ENCODE assay signal across 9 cellular contexts in genomic region chr17:77186141-77186604, GRCh38. TPM values are rescaled to one million over a fixed set of nuclear protein-coding genes. Genes with fewer than 3 reads are reported as not detected.
DNase-seq lines count a peak whose midpoint lies in the region; ATAC-seq lines count a peak whose summit lies in the region.
"Had no signal": no experiment of that assay in that cellular context is flagged by ENCODE, and none has a peak within 500 bp of the region (broad histone marks: within the 10 kb centered on the region; RNA-seq: fewer than 3 reads in every experiment).

No MANE protein-coding gene starts in this region.

- intact Hi-C loops in Right ventricle myocardium superior (cut with DNase I): no loop called here

- H3K27ac Mint-ChIP-seq in T-helper 2 cell treated with Interferon-gamma antibody and Interleukin-4, amounts not matched to agents 5 μg/mL and 100 μg/mL, for 36 hours: no peak overlapping the region

- peaks cover 43% of the 10 kb centered on the region for H3K4me1 Mint-ChIP-seq in T-helper 2 cell treated with Interferon-gamma antibody and Interleukin-4, amounts not matched to agents 5 μg/mL and 100 μg/mL, for 36 hours (ENCODE audit: low read depth)

- no peaks in the 10 kb centered on the region for H3K27me3 Mint-ChIP-seq in T-helper 2 cell treated with Interferon-gamma antibody and Interleukin-4, amounts not matched to agents 5 μg/mL and 100 μg/mL, for 36 hours (ENCODE audit: low read depth)

- no peaks in the 10 kb centered on the region for H3K9me3 Mint-ChIP-seq in T-helper 2 cell treated with Interferon-gamma antibody and Interleukin-4, amounts not matched to agents 5 μg/mL and 100 μg/mL, for 36 hours

- peaks cover 15% of the 10 kb centered on the region for H3K36me3 Mint-ChIP-seq in T-helper 2 cell treated with Interferon-gamma antibody and Interleukin-4, amounts not matched to agents 5 μg/mL and 100 μg/mL, for 36 hours (ENCODE audit: low read depth)

- no peak overlapping the region for H3K4me3 Mint-ChIP-seq in T-helper 2 cell treated with Interferon-gamma antibody and Interleukin-4, amounts not matched to agents 5 μg/mL and 100 μg/mL, for 36 hours

- ATAC-seq in Right ventricle myocardium superior (ENCODE audit: poor library complexity) (peak; percentile 74), GM18870 (IDR thresholded peaks at IDR 0.05; ENCODE audit: unreplicated experiment) (no peak)

- DNase-seq in NCI-H1417 (lab: John Stamatoyannopoulos, UW) (peak in 2 of 3 experiments; percentile 26 to 55), NCI-H1417 treated with DMSO at 0.1 percent for 48 hours (lab: John Stamatoyannopoulos, UW) (no peak), Right ventricle myocardium superior (no peak), COLO829 (ENCODE audit: low spot score) (no peak), occipital lobe (lab: John Stamatoyannopoulos, UW) (no peak)
- DNase-seq in T-helper 2 cell treated with Interferon-gamma antibody and Interleukin-4, amounts not matched to agents 5 μg/mL and 100 μg/mL, for 36 hours (ENCODE audit: low spot score): peak; percentile 9
- peak; percentile 19 to 64 for DNase-seq in stimulated activated CD8-positive, alpha-beta memory T cell treated with anti-CD3 and anti-CD28 coated beads, Interleukin-15, amount 100 ng/mL, for 48 hours (ENCODE audit: low read depth in 2 of 2)
- DNase-seq: islet precursor cell had no signal

RNA-seq across cellular contexts. Expression of gene SEC14L1, which starts 45.4 kb away (rescaled TPM):
- total RNA-seq in Right ventricle myocardium superior (63.9 TPM), occipital lobe (66.9 TPM)

Comparison
In these comparisons a context has a peak if more than half of its experiments do, and no peak if none do; other contexts are left out.
1. DNase-seq: peak in NCI-H1417 (2 of 3), T-helper 2 cell treated with Interferon-gamma antibody and Interleukin-4, amounts not matched to agents 5 μg/mL and 100 μg/mL, for 36 hours (single experiment) and stimulated activated CD8-positive, alpha-beta memory T cell treated with anti-CD3 and anti-CD28 coated beads, Interleukin-15, amount 100 ng/mL, for 48 hours (2 of 2); none in NCI-H1417 treated with DMSO at 0.1 percent for 48 hours (single experiment), Right ventricle myocardium superior (single experiment), COLO829 (single experiment) and occipital lobe (single experiment).